23 cellular contexts compared by ENCODE assay signal in the genomic region with DNA sequence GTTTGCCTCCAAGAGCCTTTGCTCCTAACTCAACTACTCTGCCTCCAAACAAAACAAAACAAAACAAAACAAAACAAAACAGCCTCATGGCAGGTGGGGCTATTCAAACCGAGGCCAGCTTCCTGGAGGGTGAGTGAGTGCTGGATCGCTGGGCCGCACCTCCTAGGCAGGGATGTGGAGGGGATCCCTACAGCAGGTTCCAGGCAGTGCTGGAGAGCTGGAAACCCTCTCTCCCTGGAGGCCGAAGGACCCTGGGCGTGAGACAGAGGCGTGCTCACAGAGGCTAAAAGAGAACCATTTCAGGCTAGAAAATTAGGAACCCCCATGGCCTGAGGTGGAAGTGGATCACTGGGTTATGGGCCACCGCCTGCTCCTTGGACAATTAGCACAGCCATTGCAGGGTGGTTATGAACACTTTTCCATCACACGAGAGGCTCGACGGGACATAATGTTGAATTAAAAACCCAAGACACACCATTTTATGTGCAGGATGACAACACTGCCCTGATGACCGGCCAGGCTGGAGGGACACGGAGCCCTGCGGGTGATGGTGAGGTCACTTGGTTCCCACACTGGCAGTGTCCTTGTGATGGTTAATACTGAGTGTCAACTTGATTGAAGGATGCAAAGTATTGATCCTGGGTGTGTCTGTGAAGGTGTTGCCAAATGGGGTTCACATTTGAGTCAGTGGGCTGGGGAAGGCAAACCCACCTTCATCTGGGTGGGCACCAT. TPM values are rescaled to one million over a fixed set of nuclear protein-coding genes. Genes with fewer than 3 reads are reported as not detected.
"Had no signal": no experiment of that assay in that cellular context is flagged by ENCODE, and none has a peak within 500 bp of the region (broad histone marks: within the 10 kb centered on the region; RNA-seq: fewer than 3 reads in every experiment).

No MANE protein-coding gene starts in this region.

- H3K4me3 Mint-ChIP-seq: activated B cell treated with CpG ODN at 0.5 μM for 24 hours; activated CD4-positive, alpha-beta memory T cell treated with anti-CD3 and anti-CD28 coated beads for 36 hours; activated CD4-positive, alpha-beta T cell treated with anti-CD3 and anti-CD28 coated beads, Interleukin-2, amount 10 ng/mL, durations not matched to agents 24 days and 14 days; activated naive CD4-positive, alpha-beta T cell treated with anti-CD3 and anti-CD28 coated beads for 36 hours; activated naive CD8-positive, alpha-beta T cell; activated T-cell treated with anti-CD3 and anti-CD28 coated beads, Interleukin-2, amount 50 U/mL, for 4 hours; activated T-helper 17 cell treated with anti-CD3 and anti-CD28 coated beads, Interleukin-2, amount 50 U/mL, for 72 hours; T-helper 1 cell treated with Interleukin-12 subunit alpha and Interleukin-12 subunit beta and Interleukin-4 antibody, amounts not matched to agents 30 μg/mL and 1 μg/mL, for 36 hours had no signal

- H3K4me1 ChIP-seq: SJSA1 had no signal

- DNase-seq: activated B cell treated with CpG ODN at 0.5 μM for 24 hours; activated CD4-positive, alpha-beta memory T cell treated with anti-CD3 and anti-CD28 coated beads for 36 hours; activated CD4-positive, alpha-beta T cell treated with anti-CD3 and anti-CD28 coated beads for 1 hour; activated CD4-positive, alpha-beta T cell treated with anti-CD3 and anti-CD28 coated beads, Interleukin-2, amount 10 ng/mL, durations not matched to agents 24 days and 14 days; activated CD8-positive, alpha-beta memory T cell treated with anti-CD3 and anti-CD28 coated beads for 24 hours; activated gamma-delta T cell; activated naive CD4-positive, alpha-beta T cell treated with anti-CD3 and anti-CD28 coated beads for 36 hours; activated T-cell treated with anti-CD3 and anti-CD28 coated beads, Interleukin-2, amount 50 U/mL, for 4 hours; amygdala; brain microvascular endothelial cell; NCI-H1092; NCI-H1417 treated with DMSO at 0.1 percent for 48 hours; NCI-H1694 treated with DMSO at 0.1 percent for 48 hours; NCI-H2081; NCI-H446; NCI-H524; PC-3; SHP77 had no signal

- H3K9me3 ChIP-seq: SJSA1 had no signal

- H3K27me3 ChIP-seq: cardiac muscle cell, SJSA1 had no signal

- H3K4me3 ChIP-seq: cardiac muscle cell, SJSA1 had no signal

- H3K27ac Mint-ChIP-seq: activated B cell treated with CpG ODN at 0.5 μM for 24 hours; activated CD4-positive, alpha-beta memory T cell treated with anti-CD3 and anti-CD28 coated beads for 36 hours; activated CD4-positive, alpha-beta T cell treated with anti-CD3 and anti-CD28 coated beads, Interleukin-2, amount 10 ng/mL, durations not matched to agents 24 days and 14 days; activated naive CD4-positive, alpha-beta T cell treated with anti-CD3 and anti-CD28 coated beads for 36 hours; activated naive CD8-positive, alpha-beta T cell; activated T-helper 17 cell treated with anti-CD3 and anti-CD28 coated beads, Interleukin-2, amount 50 U/mL, for 72 hours; T-helper 1 cell treated with Interleukin-12 subunit alpha and Interleukin-12 subunit beta and Interleukin-4 antibody, amounts not matched to agents 30 μg/mL and 1 μg/mL, for 36 hours had no signal

- H3K36me3 ChIP-seq: brain microvascular endothelial cell, cardiac muscle cell, SJSA1 had no signal

- H3K9me3 Mint-ChIP-seq: activated B cell treated with CpG ODN at 0.5 μM for 24 hours; activated CD4-positive, alpha-beta memory T cell treated with anti-CD3 and anti-CD28 coated beads for 36 hours; activated CD4-positive, alpha-beta T cell treated with anti-CD3 and anti-CD28 coated beads, Interleukin-2, amount 10 ng/mL, durations not matched to agents 24 days and 14 days; activated naive CD4-positive, alpha-beta T cell treated with anti-CD3 and anti-CD28 coated beads for 36 hours; activated T-cell treated with anti-CD3 and anti-CD28 coated beads, Interleukin-2, amount 50 U/mL, for 4 hours; activated T-helper 17 cell treated with anti-CD3 and anti-CD28 coated beads, Interleukin-2, amount 50 U/mL, for 72 hours; T-helper 1 cell treated with Interleukin-12 subunit alpha and Interleukin-12 subunit beta and Interleukin-4 antibody, amounts not matched to agents 30 μg/mL and 1 μg/mL, for 36 hours had no signal

- H3K36me3 Mint-ChIP-seq: activated CD4-positive, alpha-beta memory T cell treated with anti-CD3 and anti-CD28 coated beads for 36 hours; activated naive CD8-positive, alpha-beta T cell had no signal

- H3K27ac ChIP-seq: brain microvascular endothelial cell, cardiac muscle cell, SJSA1 had no signal

- H3K4me1 Mint-ChIP-seq: activated CD4-positive, alpha-beta T cell treated with anti-CD3 and anti-CD28 coated beads, Interleukin-2, amount 10 ng/mL, durations not matched to agents 24 days and 14 days; activated T-helper 17 cell treated with anti-CD3 and anti-CD28 coated beads, Interleukin-2, amount 50 U/mL, for 72 hours had no signal

- H3K27me3 Mint-ChIP-seq: activated naive CD8-positive, alpha-beta T cell had no signal

RNA-seq across cellular contexts. Expression of a gene that starts 35.2 kb away (rescaled TPM):
- total RNA-seq: activated B cell treated with CpG ODN at 0.5 μM for 24 hours; activated CD4-positive, alpha-beta memory T cell treated with anti-CD3 and anti-CD28 coated beads for 36 hours; activated CD4-positive, alpha-beta T cell treated with anti-CD3 and anti-CD28 coated beads, Interleukin-2, amount 10 ng/mL, durations not matched to agents 24 days and 14 days; activated naive CD4-positive, alpha-beta T cell treated with anti-CD3 and anti-CD28 coated beads for 36 hours; activated T-cell treated with anti-CD3 and anti-CD28 coated beads, Interleukin-2, amount 50 U/mL, for 4 hours; activated T-helper 17 cell treated with anti-CD3 and anti-CD28 coated beads, Interleukin-2, amount 50 U/mL, for 72 hours had no signal
